In the genomic region with DNA sequence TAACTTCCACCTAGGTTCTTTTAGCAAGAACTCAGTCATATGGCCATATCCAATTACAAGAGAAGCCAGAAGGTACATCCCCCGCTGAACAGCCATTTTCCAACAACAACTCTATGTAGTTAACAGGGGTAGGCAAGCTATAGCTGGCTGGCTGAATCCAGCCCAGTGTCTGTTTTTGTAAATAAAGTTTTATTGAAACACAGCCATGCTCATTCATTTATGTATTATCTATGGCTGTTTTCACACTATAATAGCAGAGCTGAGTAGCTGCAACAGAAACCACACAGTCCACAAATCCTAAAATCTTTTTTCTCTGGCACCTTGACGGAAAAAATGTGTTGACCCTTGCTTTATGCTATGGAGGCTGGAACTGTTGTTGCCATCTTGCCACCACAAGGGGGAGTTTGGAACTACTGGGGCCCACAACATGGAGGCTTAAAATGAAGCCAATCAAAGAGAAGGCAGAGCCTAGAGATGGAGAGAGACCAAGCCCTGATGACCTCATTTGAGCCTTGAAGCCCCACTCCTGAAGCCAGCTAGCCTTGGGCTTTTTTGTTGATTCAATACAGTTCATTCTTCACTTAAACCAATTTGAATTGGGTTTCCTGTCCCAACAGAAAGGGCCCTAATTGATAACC, we compare ENCODE assay signal across 1 cellular context.
TF ChIP-seq lines count a peak whose summit lies in the region.

No MANE protein-coding gene starts in this region.

TF ChIP-seq in HepG2, 621 proteins besides CTCF, POLR2A, EP300 and RAD21 (continued from another document and continues in another):
- TF ChIP-seq, protein P1, sequence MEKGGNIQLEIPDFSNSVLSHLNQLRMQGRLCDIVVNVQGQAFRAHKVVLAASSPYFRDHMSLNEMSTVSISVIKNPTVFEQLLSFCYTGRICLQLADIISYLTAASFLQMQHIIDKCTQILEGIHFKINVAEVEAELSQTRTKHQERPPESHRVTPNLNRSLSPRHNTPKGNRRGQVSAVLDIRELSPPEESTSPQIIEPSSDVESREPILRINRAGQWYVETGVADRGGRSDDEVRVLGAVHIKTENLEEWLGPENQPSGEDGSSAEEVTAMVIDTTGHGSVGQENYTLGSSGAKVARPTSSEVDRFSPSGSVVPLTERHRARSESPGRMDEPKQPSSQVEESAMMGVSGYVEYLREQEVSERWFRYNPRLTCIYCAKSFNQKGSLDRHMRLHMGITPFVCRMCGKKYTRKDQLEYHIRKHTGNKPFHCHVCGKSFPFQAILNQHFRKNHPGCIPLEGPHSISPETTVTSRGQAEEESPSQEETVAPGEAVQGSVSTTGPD (CRISPR knock-in tag; IDR thresholded peaks at IDR 0.05) = no peak
- TF ChIP-seq, protein P2, sequence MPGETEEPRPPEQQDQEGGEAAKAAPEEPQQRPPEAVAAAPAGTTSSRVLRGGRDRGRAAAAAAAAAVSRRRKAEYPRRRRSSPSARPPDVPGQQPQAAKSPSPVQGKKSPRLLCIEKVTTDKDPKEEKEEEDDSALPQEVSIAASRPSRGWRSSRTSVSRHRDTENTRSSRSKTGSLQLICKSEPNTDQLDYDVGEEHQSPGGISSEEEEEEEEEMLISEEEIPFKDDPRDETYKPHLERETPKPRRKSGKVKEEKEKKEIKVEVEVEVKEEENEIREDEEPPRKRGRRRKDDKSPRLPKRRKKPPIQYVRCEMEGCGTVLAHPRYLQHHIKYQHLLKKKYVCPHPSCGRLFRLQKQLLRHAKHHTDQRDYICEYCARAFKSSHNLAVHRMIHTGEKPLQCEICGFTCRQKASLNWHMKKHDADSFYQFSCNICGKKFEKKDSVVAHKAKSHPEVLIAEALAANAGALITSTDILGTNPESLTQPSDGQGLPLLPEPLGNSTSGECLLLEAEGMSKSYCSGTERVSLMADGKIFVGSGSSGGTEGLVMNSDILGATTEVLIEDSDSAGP (CRISPR knock-in tag; IDR thresholded peaks at IDR 0.05; ENCODE audit: borderline replicate concordance) = no peak
- TF ChIP-seq SKI (IDR thresholded peaks at IDR 0.05; ENCODE audit: partially characterized antibody) (no peak), ZNF724P (CRISPR knock-in tag; IDR thresholded peaks at IDR 0.05; ENCODE audit: borderline replicate concordance) (no peak), DR1 (CRISPR knock-in tag; IDR thresholded peaks at IDR 0.05) (no peak), ZNF326 (CRISPR knock-in tag; IDR thresholded peaks at IDR 0.05; ENCODE audit: borderline replicate concordance) (no peak), ZNF468 (CRISPR knock-in tag; IDR thresholded peaks at IDR 0.05) (no peak), ZFP41 (CRISPR knock-in tag; IDR thresholded peaks at IDR 0.05; ENCODE audit: borderline replicate concordance) (no peak), EHMT2 (IDR thresholded peaks at IDR 0.05; ENCODE audit: borderline replicate concordance, low read depth, low read length) (peak; percentile 59; the same call in 1 of the 2 replicates), ZNF224 (CRISPR knock-in tag; IDR thresholded peaks at IDR 0.05) (no peak), NCOA5 (CRISPR knock-in tag; IDR thresholded peaks at IDR 0.05) (no peak), TOE1 (CRISPR knock-in tag; IDR thresholded peaks at IDR 0.05) (no peak), BRCA1 (CRISPR knock-in tag; IDR thresholded peaks at IDR 0.05) (no peak), ZNF263 (CRISPR knock-in tag; IDR thresholded peaks at IDR 0.05) (no peak), HOXA7 (CRISPR knock-in tag; IDR thresholded peaks at IDR 0.05) (no peak), AKAP8 (CRISPR knock-in tag; IDR thresholded peaks at IDR 0.05) (no peak), ZNF569 (CRISPR knock-in tag; IDR thresholded peaks at IDR 0.05; ENCODE audit: borderline replicate concordance) (no peak), PCBP2 (optimal IDR thresholded peaks at IDR 0.05; ENCODE audit: low read depth, low read length, poor library complexity, severe bottlenecking) (no peak), SIX4 (CRISPR knock-in tag; IDR thresholded peaks at IDR 0.05) (no peak), PCBP1 (IDR thresholded peaks at IDR 0.05; ENCODE audit: borderline replicate concordance, low read depth, low read length) (no peak), XRCC5 (optimal IDR thresholded peaks at IDR 0.05; ENCODE audit: low read length) (peak; percentile 23), ZNF207 (IDR thresholded peaks at IDR 0.05; ENCODE audit: borderline replicate concordance) (no peak), ZNF83 (CRISPR knock-in tag; IDR thresholded peaks at IDR 0.05; ENCODE audit: borderline replicate concordance) (no peak), DNMT3B (CRISPR knock-in tag; conservative IDR thresholded peaks at IDR 0.05) (no peak), TBL1XR1 (IDR thresholded peaks at IDR 0.05; ENCODE audit: borderline replicate concordance, low read length, partially characterized antibody) (no peak), ZNF567 (CRISPR knock-in tag; IDR thresholded peaks at IDR 0.05; ENCODE audit: borderline replicate concordance) (no peak)
- TF ChIP-seq, protein P3, sequence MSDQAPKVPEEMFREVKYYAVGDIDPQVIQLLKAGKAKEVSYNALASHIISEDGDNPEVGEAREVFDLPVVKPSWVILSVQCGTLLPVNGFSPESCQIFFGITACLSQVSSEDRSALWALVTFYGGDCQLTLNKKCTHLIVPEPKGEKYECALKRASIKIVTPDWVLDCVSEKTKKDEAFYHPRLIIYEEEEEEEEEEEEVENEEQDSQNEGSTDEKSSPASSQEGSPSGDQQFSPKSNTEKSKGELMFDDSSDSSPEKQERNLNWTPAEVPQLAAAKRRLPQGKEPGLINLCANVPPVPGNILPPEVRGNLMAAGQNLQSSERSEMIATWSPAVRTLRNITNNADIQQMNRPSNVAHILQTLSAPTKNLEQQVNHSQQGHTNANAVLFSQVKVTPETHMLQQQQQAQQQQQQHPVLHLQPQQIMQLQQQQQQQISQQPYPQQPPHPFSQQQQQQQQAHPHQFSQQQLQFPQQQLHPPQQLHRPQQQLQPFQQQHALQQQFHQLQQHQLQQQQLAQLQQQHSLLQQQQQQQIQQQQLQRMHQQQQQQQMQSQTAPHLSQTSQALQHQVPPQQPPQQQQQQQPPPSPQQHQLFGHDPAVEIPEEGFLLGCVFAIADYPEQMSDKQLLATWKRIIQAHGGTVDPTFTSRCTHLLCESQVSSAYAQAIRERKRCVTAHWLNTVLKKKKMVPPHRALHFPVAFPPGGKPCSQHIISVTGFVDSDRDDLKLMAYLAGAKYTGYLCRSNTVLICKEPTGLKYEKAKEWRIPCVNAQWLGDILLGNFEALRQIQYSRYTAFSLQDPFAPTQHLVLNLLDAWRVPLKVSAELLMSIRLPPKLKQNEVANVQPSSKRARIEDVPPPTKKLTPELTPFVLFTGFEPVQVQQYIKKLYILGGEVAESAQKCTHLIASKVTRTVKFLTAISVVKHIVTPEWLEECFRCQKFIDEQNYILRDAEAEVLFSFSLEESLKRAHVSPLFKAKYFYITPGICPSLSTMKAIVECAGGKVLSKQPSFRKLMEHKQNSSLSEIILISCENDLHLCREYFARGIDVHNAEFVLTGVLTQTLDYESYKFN (CRISPR knock-in tag; conservative IDR thresholded peaks at IDR 0.05) = no peak
- TF ChIP-seq, protein P4, sequence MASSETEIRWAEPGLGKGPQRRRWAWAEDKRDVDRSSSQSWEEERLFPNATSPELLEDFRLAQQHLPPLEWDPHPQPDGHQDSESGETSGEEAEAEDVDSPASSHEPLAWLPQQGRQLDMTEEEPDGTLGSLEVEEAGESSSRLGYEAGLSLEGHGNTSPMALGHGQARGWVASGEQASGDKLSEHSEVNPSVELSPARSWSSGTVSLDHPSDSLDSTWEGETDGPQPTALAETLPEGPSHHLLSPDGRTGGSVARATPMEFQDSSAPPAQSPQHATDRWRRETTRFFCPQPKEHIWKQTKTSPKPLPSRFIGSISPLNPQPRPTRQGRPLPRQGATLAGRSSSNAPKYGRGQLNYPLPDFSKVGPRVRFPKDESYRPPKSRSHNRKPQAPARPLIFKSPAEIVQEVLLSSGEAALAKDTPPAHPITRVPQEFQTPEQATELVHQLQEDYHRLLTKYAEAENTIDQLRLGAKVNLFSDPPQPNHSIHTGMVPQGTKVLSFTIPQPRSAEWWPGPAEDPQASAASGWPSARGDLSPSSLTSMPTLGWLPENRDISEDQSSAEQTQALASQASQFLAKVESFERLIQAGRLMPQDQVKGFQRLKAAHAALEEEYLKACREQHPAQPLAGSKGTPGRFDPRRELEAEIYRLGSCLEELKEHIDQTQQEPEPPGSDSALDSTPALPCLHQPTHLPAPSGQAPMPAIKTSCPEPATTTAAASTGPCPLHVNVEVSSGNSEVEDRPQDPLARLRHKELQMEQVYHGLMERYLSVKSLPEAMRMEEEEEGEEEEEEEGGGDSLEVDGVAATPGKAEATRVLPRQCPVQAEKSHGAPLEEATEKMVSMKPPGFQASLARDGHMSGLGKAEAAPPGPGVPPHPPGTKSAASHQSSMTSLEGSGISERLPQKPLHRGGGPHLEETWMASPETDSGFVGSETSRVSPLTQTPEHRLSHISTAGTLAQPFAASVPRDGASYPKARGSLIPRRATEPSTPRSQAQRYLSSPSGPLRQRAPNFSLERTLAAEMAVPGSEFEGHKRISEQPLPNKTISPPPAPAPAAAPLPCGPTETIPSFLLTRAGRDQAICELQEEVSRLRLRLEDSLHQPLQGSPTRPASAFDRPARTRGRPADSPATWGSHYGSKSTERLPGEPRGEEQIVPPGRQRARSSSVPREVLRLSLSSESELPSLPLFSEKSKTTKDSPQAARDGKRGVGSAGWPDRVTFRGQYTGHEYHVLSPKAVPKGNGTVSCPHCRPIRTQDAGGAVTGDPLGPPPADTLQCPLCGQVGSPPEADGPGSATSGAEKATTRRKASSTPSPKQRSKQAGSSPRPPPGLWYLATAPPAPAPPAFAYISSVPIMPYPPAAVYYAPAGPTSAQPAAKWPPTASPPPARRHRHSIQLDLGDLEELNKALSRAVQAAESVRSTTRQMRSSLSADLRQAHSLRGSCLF (CRISPR knock-in tag; IDR thresholded peaks at IDR 0.05; ENCODE audit: borderline replicate concordance) = no peak
- TF ChIP-seq, protein P5, sequence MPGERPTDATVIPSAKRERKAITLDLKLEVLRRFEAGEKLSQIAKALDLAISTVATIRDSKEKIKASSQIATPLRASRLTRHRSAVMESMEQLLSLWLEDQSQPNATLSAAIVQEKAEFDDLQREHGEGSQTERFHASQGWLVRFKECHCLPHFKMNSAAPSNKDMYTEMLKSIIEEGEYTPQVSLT (CRISPR knock-in tag; IDR thresholded peaks at IDR 0.05; ENCODE audit: borderline replicate concordance, low read depth) = no peak
- TF ChIP-seq, protein P6, sequence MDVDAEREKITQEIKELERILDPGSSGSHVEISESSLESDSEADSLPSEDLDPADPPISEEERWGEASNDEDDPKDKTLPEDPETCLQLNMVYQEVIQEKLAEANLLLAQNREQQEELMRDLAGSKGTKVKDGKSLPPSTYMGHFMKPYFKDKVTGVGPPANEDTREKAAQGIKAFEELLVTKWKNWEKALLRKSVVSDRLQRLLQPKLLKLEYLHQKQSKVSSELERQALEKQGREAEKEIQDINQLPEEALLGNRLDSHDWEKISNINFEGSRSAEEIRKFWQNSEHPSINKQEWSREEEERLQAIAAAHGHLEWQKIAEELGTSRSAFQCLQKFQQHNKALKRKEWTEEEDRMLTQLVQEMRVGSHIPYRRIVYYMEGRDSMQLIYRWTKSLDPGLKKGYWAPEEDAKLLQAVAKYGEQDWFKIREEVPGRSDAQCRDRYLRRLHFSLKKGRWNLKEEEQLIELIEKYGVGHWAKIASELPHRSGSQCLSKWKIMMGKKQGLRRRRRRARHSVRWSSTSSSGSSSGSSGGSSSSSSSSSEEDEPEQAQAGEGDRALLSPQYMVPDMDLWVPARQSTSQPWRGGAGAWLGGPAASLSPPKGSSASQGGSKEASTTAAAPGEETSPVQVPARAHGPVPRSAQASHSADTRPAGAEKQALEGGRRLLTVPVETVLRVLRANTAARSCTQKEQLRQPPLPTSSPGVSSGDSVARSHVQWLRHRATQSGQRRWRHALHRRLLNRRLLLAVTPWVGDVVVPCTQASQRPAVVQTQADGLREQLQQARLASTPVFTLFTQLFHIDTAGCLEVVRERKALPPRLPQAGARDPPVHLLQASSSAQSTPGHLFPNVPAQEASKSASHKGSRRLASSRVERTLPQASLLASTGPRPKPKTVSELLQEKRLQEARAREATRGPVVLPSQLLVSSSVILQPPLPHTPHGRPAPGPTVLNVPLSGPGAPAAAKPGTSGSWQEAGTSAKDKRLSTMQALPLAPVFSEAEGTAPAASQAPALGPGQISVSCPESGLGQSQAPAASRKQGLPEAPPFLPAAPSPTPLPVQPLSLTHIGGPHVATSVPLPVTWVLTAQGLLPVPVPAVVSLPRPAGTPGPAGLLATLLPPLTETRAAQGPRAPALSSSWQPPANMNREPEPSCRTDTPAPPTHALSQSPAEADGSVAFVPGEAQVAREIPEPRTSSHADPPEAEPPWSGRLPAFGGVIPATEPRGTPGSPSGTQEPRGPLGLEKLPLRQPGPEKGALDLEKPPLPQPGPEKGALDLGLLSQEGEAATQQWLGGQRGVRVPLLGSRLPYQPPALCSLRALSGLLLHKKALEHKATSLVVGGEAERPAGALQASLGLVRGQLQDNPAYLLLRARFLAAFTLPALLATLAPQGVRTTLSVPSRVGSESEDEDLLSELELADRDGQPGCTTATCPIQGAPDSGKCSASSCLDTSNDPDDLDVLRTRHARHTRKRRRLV (CRISPR knock-in tag; IDR thresholded peaks at IDR 0.05) = no peak
- TF ChIP-seq, protein P7, sequence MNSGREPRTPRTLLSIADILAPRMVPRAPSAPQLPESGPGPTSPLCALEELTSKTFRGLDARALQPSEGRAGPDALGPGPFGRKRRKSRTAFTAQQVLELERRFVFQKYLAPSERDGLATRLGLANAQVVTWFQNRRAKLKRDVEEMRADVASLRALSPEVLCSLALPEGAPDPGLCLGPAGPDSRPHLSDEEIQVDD (CRISPR knock-in tag; IDR thresholded peaks at IDR 0.05; ENCODE audit: borderline replicate concordance) = no peak
- TF ChIP-seq, protein P8, sequence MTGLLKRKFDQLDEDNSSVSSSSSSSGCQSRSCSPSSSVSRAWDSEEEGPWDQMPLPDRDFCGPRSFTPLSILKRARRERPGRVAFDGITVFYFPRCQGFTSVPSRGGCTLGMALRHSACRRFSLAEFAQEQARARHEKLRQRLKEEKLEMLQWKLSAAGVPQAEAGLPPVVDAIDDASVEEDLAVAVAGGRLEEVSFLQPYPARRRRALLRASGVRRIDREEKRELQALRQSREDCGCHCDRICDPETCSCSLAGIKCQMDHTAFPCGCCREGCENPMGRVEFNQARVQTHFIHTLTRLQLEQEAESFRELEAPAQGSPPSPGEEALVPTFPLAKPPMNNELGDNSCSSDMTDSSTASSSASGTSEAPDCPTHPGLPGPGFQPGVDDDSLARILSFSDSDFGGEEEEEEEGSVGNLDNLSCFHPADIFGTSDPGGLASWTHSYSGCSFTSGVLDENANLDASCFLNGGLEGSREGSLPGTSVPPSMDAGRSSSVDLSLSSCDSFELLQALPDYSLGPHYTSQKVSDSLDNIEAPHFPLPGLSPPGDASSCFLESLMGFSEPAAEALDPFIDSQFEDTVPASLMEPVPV (CRISPR knock-in tag; IDR thresholded peaks at IDR 0.05) = no peak
